11 cellular contexts compared by ENCODE assay signal in genomic region chr4:26322349-26322748, GRCh38. TPM values are rescaled to one million over a fixed set of nuclear protein-coding genes. Genes with fewer than 3 reads are reported as not detected.
DNase-seq lines count a peak whose midpoint lies in the region; ATAC-seq, FAIRE-seq and TF ChIP-seq lines count a peak whose summit lies in the region.
"Had no signal": no experiment of that assay in that cellular context is flagged by ENCODE, and none has a peak within 500 bp of the region (broad histone marks: within the 10 kb centered on the region; RNA-seq: fewer than 3 reads in every experiment).

No MANE protein-coding gene starts in this region.

- peak overlapping the region; percentile 74 for H3K9ac ChIP-seq in muscle layer of colon (ENCODE audit: low read length)

- in situ Hi-C loops in brain microvascular endothelial cell (cut with HindIII; ENCODE audit: low pct_ligation_motif_present, low sequenced_read_pairs), result no loop called here

- no peak for FAIRE-seq in urothelium cell line (lab: Jason Lieb, UNC)
- FAIRE-seq: GM18507 had no signal

- H3K9me3 ChIP-seq in muscle layer of colon (ENCODE audit: low read length), result no peaks in the 10 kb centered on the region

- H3K4me3 ChIP-seq in AG09309 (ENCODE audit: control insufficient read depth, low read depth, low read length), result peak overlapping the region; percentile 94
- peak overlapping the region; percentile 90 for H3K4me3 ChIP-seq in Jurkat, Clone E6-1 (ENCODE audit: low read length)
- H3K4me3 ChIP-seq in brain microvascular endothelial cell (ENCODE audit: low read depth, low read length), result peak overlapping the region; percentile 90
- peak overlapping the region; percentile 61 to 96 for H3K4me3 ChIP-seq in muscle layer of colon (ENCODE audit: low read depth in 1 of 2, low read length in 2 of 2)

- TF ChIP-seq CTCF in AG09309 (IDR thresholded peaks at IDR 0.05; ENCODE audit: control insufficient read depth, insufficient read depth, low read depth, low read length, missing control alignments) (no peak), brain microvascular endothelial cell (IDR thresholded peaks at IDR 0.05; ENCODE audit: low read depth, low read length, missing control alignments) (no peak)

- H3K4me1 ChIP-seq in muscle layer of colon (ENCODE audit: insufficient read depth, low read length), result peaks cover 21% of the 10 kb centered on the region

- no peak for ATAC-seq in HG03378 (IDR thresholded peaks at IDR 0.05; ENCODE audit: unreplicated experiment)

- H3K36me3 ChIP-seq in brain microvascular endothelial cell (replicated peaks) (no peaks in the 10 kb centered on the region), muscle layer of colon (ENCODE audit: insufficient read depth, low read length) (no peaks in the 10 kb centered on the region)

- DNase-seq in AG09309 (ENCODE audit: low read depth) (no peak), brain microvascular endothelial cell (no peak), urothelium cell line (ENCODE audit: low spot score) (no peak)
- DNase-seq in Jurkat, Clone E6-1 (ENCODE audit: low read depth, low spot score), result no peak
- DNase-seq in effector CD4-positive, alpha-beta T cell, result no peak
- no peak for DNase-seq in central memory CD4-positive, alpha-beta T cell
- DNase-seq: NCI-H446 treated with DMSO at 0.1 percent for 48 hours had no signal

- H3K27me3 ChIP-seq in brain microvascular endothelial cell (replicated peaks) (no peaks in the 10 kb centered on the region), muscle layer of colon (ENCODE audit: control insufficient read depth in 1 of 2, insufficient read depth in 2 of 2, low read length in 2 of 2) (no peaks in the 10 kb centered on the region)

- peak overlapping the region; percentile 95 for H3K27ac ChIP-seq in brain microvascular endothelial cell
- no peak overlapping the region for H3K27ac ChIP-seq in muscle layer of colon (ENCODE audit: low read depth, low read length)
- H3K27ac ChIP-seq: epithelial cell of prostate had no signal

RNA-seq across cellular contexts. Expression of gene RBPJ, which starts 1.5 kb away (rescaled TPM):
- 27.6 TPM for polyA plus RNA-seq in Jurkat, Clone E6-1 (2012; ENCODE audit: insufficient read depth, insufficient read length)
